ENCODE assay signal across 1 cellular context in the genomic region with DNA sequence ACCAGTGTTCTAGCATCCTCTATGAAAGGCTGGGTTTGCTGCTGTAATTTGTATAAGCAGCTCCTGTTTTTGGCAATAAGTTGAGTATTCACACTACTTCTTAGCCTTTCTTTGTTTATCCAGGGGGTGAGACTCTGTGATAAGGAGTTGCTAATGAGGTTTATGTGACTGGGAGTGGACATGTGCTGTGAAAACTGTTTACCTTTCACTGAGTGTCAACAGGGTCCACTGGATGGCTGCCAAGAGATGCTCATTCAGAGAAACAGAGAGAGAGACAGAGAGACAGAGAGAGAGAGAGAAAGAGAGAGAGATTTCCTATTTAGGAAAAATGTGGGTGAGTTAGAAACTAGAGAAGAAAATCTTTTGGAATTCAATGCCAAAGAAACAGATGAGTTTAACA.
TF ChIP-seq lines count a peak whose summit lies in the region.

No MANE protein-coding gene starts in this region.

TF ChIP-seq in HEK293, 187 proteins besides CTCF, POLR2A, EP300 and RAD21 (continued from another document):
- TF ChIP-seq, protein P1, sequence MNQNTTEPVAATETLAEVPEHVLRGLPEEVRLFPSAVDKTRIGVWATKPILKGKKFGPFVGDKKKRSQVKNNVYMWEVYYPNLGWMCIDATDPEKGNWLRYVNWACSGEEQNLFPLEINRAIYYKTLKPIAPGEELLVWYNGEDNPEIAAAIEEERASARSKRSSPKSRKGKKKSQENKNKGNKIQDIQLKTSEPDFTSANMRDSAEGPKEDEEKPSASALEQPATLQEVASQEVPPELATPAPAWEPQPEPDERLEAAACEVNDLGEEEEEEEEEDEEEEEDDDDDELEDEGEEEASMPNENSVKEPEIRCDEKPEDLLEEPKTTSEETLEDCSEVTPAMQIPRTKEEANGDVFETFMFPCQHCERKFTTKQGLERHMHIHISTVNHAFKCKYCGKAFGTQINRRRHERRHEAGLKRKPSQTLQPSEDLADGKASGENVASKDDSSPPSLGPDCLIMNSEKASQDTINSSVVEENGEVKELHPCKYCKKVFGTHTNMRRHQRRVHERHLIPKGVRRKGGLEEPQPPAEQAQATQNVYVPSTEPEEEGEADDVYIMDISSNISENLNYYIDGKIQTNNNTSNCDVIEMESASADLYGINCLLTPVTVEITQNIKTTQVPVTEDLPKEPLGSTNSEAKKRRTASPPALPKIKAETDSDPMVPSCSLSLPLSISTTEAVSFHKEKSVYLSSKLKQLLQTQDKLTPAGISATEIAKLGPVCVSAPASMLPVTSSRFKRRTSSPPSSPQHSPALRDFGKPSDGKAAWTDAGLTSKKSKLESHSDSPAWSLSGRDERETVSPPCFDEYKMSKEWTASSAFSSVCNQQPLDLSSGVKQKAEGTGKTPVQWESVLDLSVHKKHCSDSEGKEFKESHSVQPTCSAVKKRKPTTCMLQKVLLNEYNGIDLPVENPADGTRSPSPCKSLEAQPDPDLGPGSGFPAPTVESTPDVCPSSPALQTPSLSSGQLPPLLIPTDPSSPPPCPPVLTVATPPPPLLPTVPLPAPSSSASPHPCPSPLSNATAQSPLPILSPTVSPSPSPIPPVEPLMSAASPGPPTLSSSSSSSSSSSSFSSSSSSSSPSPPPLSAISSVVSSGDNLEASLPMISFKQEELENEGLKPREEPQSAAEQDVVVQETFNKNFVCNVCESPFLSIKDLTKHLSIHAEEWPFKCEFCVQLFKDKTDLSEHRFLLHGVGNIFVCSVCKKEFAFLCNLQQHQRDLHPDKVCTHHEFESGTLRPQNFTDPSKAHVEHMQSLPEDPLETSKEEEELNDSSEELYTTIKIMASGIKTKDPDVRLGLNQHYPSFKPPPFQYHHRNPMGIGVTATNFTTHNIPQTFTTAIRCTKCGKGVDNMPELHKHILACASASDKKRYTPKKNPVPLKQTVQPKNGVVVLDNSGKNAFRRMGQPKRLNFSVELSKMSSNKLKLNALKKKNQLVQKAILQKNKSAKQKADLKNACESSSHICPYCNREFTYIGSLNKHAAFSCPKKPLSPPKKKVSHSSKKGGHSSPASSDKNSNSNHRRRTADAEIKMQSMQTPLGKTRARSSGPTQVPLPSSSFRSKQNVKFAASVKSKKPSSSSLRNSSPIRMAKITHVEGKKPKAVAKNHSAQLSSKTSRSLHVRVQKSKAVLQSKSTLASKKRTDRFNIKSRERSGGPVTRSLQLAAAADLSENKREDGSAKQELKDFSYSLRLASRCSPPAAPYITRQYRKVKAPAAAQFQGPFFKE (tag by site-specific recombination; IDR thresholded peaks at IDR 0.05; ENCODE audit: borderline replicate concordance) = no peak
- TF ChIP-seq KLF1 (tag by site-specific recombination; IDR thresholded peaks at IDR 0.05) (peak; percentile 88), ZNF146 (tag by site-specific recombination; IDR thresholded peaks at IDR 0.05) (no peak), ZNF596 (tag by site-specific recombination; IDR thresholded peaks at IDR 0.05) (peak; percentile 43), ZNF621 (tag by site-specific recombination; IDR thresholded peaks at IDR 0.05) (no peak), ZNF544 (tag by site-specific recombination; IDR thresholded peaks at IDR 0.05) (no peak), ZNF202 (tag by site-specific recombination; IDR thresholded peaks at IDR 0.05; ENCODE audit: borderline replicate concordance) (no peak), ZNF843 (tag by site-specific recombination; IDR thresholded peaks at IDR 0.05) (no peak), SCRT1 (tag by site-specific recombination; IDR thresholded peaks at IDR 0.05; ENCODE audit: borderline replicate concordance) (no peak), ZNF837 (tag by site-specific recombination; IDR thresholded peaks at IDR 0.05) (no peak), ZNF548 (tag by site-specific recombination; IDR thresholded peaks at IDR 0.05) (no peak), ZNF2 (tag by site-specific recombination; IDR thresholded peaks at IDR 0.05) (no peak), GLI2 (tag by site-specific recombination; IDR thresholded peaks at IDR 0.05; ENCODE audit: borderline replicate concordance, low read depth) (no peak), ZNF23 (tag by site-specific recombination; IDR thresholded peaks at IDR 0.05; ENCODE audit: borderline replicate concordance) (no peak), YY1 (tag by site-specific recombination; IDR thresholded peaks at IDR 0.05) (no peak), ZBTB21 (tag by site-specific recombination; IDR thresholded peaks at IDR 0.05) (no peak), FEZF1 (tag by site-specific recombination; IDR thresholded peaks at IDR 0.05) (peak; percentile 69), GLI4 (tag by site-specific recombination; IDR thresholded peaks at IDR 0.05) (no peak), ZBTB8A (tag by site-specific recombination; IDR thresholded peaks at IDR 0.05) (no peak), ZNF16 (tag by site-specific recombination; IDR thresholded peaks at IDR 0.05; ENCODE audit: low read depth) (no peak), ZNF560 (tag by site-specific recombination; IDR thresholded peaks at IDR 0.05; ENCODE audit: borderline replicate concordance) (no peak), ZNF266 (tag by site-specific recombination; IDR thresholded peaks at IDR 0.05; ENCODE audit: low read depth) (no peak), ZNF292 (tag by site-specific recombination; IDR thresholded peaks at IDR 0.05; ENCODE audit: borderline replicate concordance, low read depth) (no peak), ZFP69B (tag by site-specific recombination; IDR thresholded peaks at IDR 0.05) (no peak), MEIS1 (CRISPR knock-in tag; IDR thresholded peaks at IDR 0.05; ENCODE audit: borderline replicate concordance) (no peak), ZNF791 (tag by site-specific recombination; IDR thresholded peaks at IDR 0.05) (no peak)
- TF ChIP-seq, protein P2, sequence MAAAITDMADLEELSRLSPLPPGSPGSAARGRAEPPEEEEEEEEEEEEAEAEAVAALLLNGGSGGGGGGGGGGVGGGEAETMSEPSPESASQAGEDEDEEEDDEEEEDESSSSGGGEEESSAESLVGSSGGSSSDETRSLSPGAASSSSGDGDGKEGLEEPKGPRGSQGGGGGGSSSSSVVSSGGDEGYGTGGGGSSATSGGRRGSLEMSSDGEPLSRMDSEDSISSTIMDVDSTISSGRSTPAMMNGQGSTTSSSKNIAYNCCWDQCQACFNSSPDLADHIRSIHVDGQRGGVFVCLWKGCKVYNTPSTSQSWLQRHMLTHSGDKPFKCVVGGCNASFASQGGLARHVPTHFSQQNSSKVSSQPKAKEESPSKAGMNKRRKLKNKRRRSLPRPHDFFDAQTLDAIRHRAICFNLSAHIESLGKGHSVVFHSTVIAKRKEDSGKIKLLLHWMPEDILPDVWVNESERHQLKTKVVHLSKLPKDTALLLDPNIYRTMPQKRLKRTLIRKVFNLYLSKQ (tag by site-specific recombination; IDR thresholded peaks at IDR 0.05; ENCODE audit: borderline replicate concordance) = no peak
- TF ChIP-seq, protein P3, sequence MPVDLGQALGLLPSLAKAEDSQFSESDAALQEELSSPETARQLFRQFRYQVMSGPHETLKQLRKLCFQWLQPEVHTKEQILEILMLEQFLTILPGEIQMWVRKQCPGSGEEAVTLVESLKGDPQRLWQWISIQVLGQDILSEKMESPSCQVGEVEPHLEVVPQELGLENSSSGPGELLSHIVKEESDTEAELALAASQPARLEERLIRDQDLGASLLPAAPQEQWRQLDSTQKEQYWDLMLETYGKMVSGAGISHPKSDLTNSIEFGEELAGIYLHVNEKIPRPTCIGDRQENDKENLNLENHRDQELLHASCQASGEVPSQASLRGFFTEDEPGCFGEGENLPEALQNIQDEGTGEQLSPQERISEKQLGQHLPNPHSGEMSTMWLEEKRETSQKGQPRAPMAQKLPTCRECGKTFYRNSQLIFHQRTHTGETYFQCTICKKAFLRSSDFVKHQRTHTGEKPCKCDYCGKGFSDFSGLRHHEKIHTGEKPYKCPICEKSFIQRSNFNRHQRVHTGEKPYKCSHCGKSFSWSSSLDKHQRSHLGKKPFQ (tag by site-specific recombination; IDR thresholded peaks at IDR 0.05) = peak; percentile 72
- TF ChIP-seq, protein P4, sequence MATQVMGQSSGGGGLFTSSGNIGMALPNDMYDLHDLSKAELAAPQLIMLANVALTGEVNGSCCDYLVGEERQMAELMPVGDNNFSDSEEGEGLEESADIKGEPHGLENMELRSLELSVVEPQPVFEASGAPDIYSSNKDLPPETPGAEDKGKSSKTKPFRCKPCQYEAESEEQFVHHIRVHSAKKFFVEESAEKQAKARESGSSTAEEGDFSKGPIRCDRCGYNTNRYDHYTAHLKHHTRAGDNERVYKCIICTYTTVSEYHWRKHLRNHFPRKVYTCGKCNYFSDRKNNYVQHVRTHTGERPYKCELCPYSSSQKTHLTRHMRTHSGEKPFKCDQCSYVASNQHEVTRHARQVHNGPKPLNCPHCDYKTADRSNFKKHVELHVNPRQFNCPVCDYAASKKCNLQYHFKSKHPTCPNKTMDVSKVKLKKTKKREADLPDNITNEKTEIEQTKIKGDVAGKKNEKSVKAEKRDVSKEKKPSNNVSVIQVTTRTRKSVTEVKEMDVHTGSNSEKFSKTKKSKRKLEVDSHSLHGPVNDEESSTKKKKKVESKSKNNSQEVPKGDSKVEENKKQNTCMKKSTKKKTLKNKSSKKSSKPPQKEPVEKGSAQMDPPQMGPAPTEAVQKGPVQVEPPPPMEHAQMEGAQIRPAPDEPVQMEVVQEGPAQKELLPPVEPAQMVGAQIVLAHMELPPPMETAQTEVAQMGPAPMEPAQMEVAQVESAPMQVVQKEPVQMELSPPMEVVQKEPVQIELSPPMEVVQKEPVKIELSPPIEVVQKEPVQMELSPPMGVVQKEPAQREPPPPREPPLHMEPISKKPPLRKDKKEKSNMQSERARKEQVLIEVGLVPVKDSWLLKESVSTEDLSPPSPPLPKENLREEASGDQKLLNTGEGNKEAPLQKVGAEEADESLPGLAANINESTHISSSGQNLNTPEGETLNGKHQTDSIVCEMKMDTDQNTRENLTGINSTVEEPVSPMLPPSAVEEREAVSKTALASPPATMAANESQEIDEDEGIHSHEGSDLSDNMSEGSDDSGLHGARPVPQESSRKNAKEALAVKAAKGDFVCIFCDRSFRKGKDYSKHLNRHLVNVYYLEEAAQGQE (tag by site-specific recombination; IDR thresholded peaks at IDR 0.05) = no peak
